Comparison of ENCODE assay signal across 18 cellular contexts in genomic region chr6:130927305-130927704, GRCh38.
A peak's percentile ranks its signal among the peaks of the same experiment; 100 is the strongest.
DNase-seq lines count a peak whose midpoint lies in the region; FAIRE-seq and TF ChIP-seq lines count a peak whose summit lies in the region.
"Had no signal": no experiment of that assay in that cellular context is flagged by ENCODE, and none has a peak within 500 bp of the region (broad histone marks: within the 10 kb centered on the region; RNA-seq: fewer than 3 reads in every experiment).

No MANE protein-coding gene starts in this region.

- no peaks in the 10 kb centered on the region for H3K9me3 ChIP-seq in H1 (ENCODE audit: insufficient read depth in 2 of 2, low read depth in 1 of 2, low read length in 1 of 2)
- H3K9me3 ChIP-seq in small intestine (ENCODE audit: control insufficient read depth, low read depth): no peaks in the 10 kb centered on the region
- no peaks in the 10 kb centered on the region for H3K9me3 ChIP-seq in testis
- H3K9me3 ChIP-seq: HAP-1, tibial nerve had no signal

- no peak overlapping the region for H4K91ac ChIP-seq in H1 (replicated peaks; ENCODE audit: insufficient read length, low read length)

- no peaks in the 10 kb centered on the region for H3K4me1 ChIP-seq in H1 (replicated peaks in 1 of 4; ENCODE audit: control insufficient read depth in 3 of 4, insufficient read depth in 4 of 4, low read length in 3 of 4)
- no peaks in the 10 kb centered on the region for H3K4me1 ChIP-seq in small intestine (ENCODE audit: control insufficient read depth in 2 of 2, insufficient read depth in 1 of 2, low read depth in 1 of 2, low read length in 1 of 2)
- H3K4me1 ChIP-seq in testis: peaks cover 6% of the 10 kb centered on the region

- no peak overlapping the region for H3K4ac ChIP-seq in H1 (replicated peaks; ENCODE audit: insufficient read length, low read depth, low read length)

- TF ChIP-seq RAD21 in H1 (IDR thresholded peaks at IDR 0.05 in 1 of 2, conservative IDR thresholded peaks at IDR 0.05 in 1 of 2; ENCODE audit: low read depth in 2 of 2, low read length in 2 of 2): no peak

- DNase-seq in NCI-H748 (lab: John Stamatoyannopoulos, UW; ENCODE audit: unreplicated experiment) (peak; percentile 7), NCI-H748 treated with DMSO at 0.1 percent for 48 hours (lab: John Stamatoyannopoulos, UW) (no peak), NCI-H146 treated with DMSO at 0.1 percent for 48 hours (lab: John Stamatoyannopoulos, UW; ENCODE audit: unreplicated experiment) (peak; percentile 95), H1 (ENCODE audit: low read depth in 1 of 2, low spot score in 2 of 2) (no peak), small intestine (peak; percentile 65), testis (no peak)
- no peak for DNase-seq in activated effector memory CD4-positive, alpha-beta T cell treated with Interleukin-2 at 50 U/mL for 16 hours
- no peak for DNase-seq in stimulated activated naive CD4-positive, alpha-beta T cell (lab: John Stamatoyannopoulos, UW)
- DNase-seq: activated gamma-delta T cell treated with Interleukin-2 at 50 U/mL for 16 hours, erythroblast, GF-D8, NCI-H1694 treated with DMSO at 0.1 percent for 48 hours, NCI-H510A had no signal

- no peak overlapping the region for H3K27ac ChIP-seq in H1 (ENCODE audit: low read depth, low read length)
- no peak overlapping the region for H3K27ac ChIP-seq in small intestine (ENCODE audit: low read depth in 1 of 2, low read length in 1 of 2)
- H3K27ac ChIP-seq in testis: no peak overlapping the region

- H3K27me3 ChIP-seq in H1 (replicated peaks in 1 of 4; ENCODE audit: control insufficient read depth in 3 of 4, extremely low read depth in 1 of 4, insufficient read depth in 3 of 4, low read length in 3 of 4) (no peaks in the 10 kb centered on the region), small intestine (ENCODE audit: control insufficient read depth in 2 of 2, insufficient read depth in 2 of 2, low read length in 2 of 2) (no peaks in the 10 kb centered on the region), testis (no peaks in the 10 kb centered on the region)
- H3K27me3 ChIP-seq: tibial nerve had no signal

- TF ChIP-seq CTCF in H1 (IDR thresholded peaks at IDR 0.05; ENCODE audit: control extremely low read depth in 1 of 3, insufficient read depth in 1 of 3, low read depth in 1 of 3, low read length in 3 of 3): no peak
- TF ChIP-seq CTCF in testis (IDR thresholded peaks at IDR 0.05): no peak

- H3K79me2 ChIP-seq in H1 (ENCODE audit: control insufficient read depth in 1 of 2, insufficient read depth in 2 of 2, low read length in 2 of 2): 0 out of 4 replicates have a peak, but pooled peaks cover 0 to 11% of the 10 kb centered on the region in 2 experiments

- H4K5ac ChIP-seq in H1 (ENCODE audit: insufficient read length, low read depth, low read length): no peak overlapping the region

- H3K4me3 ChIP-seq in H1 (ENCODE audit: extremely low read depth in 1 of 4, insufficient read depth in 2 of 4, low read depth in 3 of 4, low read length in 4 of 4) (no peak overlapping the region), small intestine (ENCODE audit: low read depth in 1 of 2, low read length in 2 of 2) (no peak overlapping the region), testis (no peak overlapping the region)
- H3K4me3 ChIP-seq: HAP-1, tibial nerve had no signal

- no peak overlapping the region for H3K4me2 ChIP-seq in H1 (ENCODE audit: insufficient read depth in 1 of 2, low read depth in 2 of 2, low read length in 2 of 2)

- H2AFZ ChIP-seq in H1 (ENCODE audit: low read length): no peak overlapping the region

- H2BK5ac ChIP-seq in H1 (ENCODE audit: low read depth, low read length): no peak overlapping the region

- no peak overlapping the region for H3K14ac ChIP-seq in H1 (ENCODE audit: insufficient read length)

- no peaks in the 10 kb centered on the region for H4K20me1 ChIP-seq in H1 (replicated peaks in 1 of 2; ENCODE audit: control insufficient read depth in 1 of 2, insufficient read depth in 2 of 2, low read length in 2 of 2)

- intact Hi-C loops in testis (cut with DNase I; ENCODE audit: low total_unique reads): no loop called here

- H2BK12ac ChIP-seq in H1 (ENCODE audit: low read depth, low read length): no peak overlapping the region

- TF ChIP-seq EP300 in H1 (IDR thresholded peaks at IDR 0.05; ENCODE audit: borderline replicate concordance in 1 of 2, low read depth in 2 of 2, low read length in 2 of 2): no peak

- no peak overlapping the region for H3K23ac ChIP-seq in H1 (ENCODE audit: insufficient read length)

- H3K18ac ChIP-seq in H1 (ENCODE audit: extremely low read depth, low read length): no peak overlapping the region

- H3K9ac ChIP-seq in H1 (replicated peaks in 1 of 4; ENCODE audit: extremely low read depth in 1 of 4, low read depth in 3 of 4, low read length in 3 of 4): no peak overlapping the region

- no peak overlapping the region for H2BK15ac ChIP-seq in H1 (ENCODE audit: low read length)

- peaks cover 2% of the 10 kb centered on the region; the same call in 1 of the 2 replicates for H3K23me2 ChIP-seq in H1 (ENCODE audit: low read depth, low read length)

- POLR2A ChIA-PET in H1 (lab: Charles Lee; ENCODE audit: partially characterized antibody): interaction anchor here (0.6 kb wide), 1 partner anchor 13 kb away, joined by 3 read pairs; no protein-coding TSS in a partner anchor

- H3K79me1 ChIP-seq in H1 (ENCODE audit: low read depth, low read length): no peaks in the 10 kb centered on the region

- no peak overlapping the region for H3K56ac ChIP-seq in H1 (replicated peaks; ENCODE audit: insufficient read length, low read depth, low read length)

- TF ChIP-seq POLR2A in H1 (IDR thresholded peaks at IDR 0.05; ENCODE audit: control extremely low read depth in 1 of 2, low read depth in 2 of 2, low read length in 2 of 2): no peak
- TF ChIP-seq POLR2A in testis (IDR thresholded peaks at IDR 0.05): no peak

- H3K36me3 ChIP-seq in H1 (ENCODE audit: control insufficient read depth in 2 of 4, insufficient read depth in 4 of 4, low read length in 3 of 4): no peaks in the 10 kb centered on the region; a peak in 1 of 8 replicates
- no peaks in the 10 kb centered on the region for H3K36me3 ChIP-seq in small intestine (ENCODE audit: control insufficient read depth in 2 of 2, insufficient read depth in 2 of 2, low read length in 2 of 2)
- no peaks in the 10 kb centered on the region for H3K36me3 ChIP-seq in testis (ENCODE audit: low read depth, missing control alignments)
- H3K36me3 ChIP-seq: HAP-1, tibial nerve had no signal

- H2BK20ac ChIP-seq in H1 (ENCODE audit: low read length): no peak overlapping the region

- CTCF ChIA-PET in H1 (lab: Charles Lee; ENCODE audit: partially characterized antibody): interaction anchor here (0.7 to 1.8 kb wide), 3 partner anchors 9 to 42 kb away, joined by 3 to 5 read pairs (median 3); no protein-coding TSS in a partner anchor

- no peak overlapping the region for H2BK120ac ChIP-seq in H1 (replicated peaks; ENCODE audit: low read depth, low read length)

- FAIRE-seq in H1 (lab: Jason Lieb, UNC) (no peak), small intestine (lab: Jason Lieb, UNC) (no peak)
- FAIRE-seq: A204.1, colon, islet of Langerhans had no signal

- H2AK5ac ChIP-seq in H1 (ENCODE audit: low read depth, low read length): no peak overlapping the region

- 77% methylated on average over 2 of the region's 2 CpGs; no CpG with 5 or more reads in 1 of the 2 experiments for WGBS in H1 (ENCODE audit: extremely low coverage in 1 of 2, insufficient coverage in 1 of 2, insufficient read length in 1 of 2, insufficient replicate concordance in 2 of 2, low coverage in 1 of 2, low lambda C conversion rate in 2 of 2, missing lambda C conversion rate in 1 of 2), 2 experiments
- WGBS in small intestine, 3 donors: 17 to 61% (median 34%) methylated on average over 2 of the region's 2 CpGs
- WGBS in testis, 2 donors: 73 to 90% methylated on average over 2 of the region's 2 CpGs

- H4K8ac ChIP-seq in H1 (ENCODE audit: extremely low read depth, insufficient read depth, low read length): no peak overlapping the region

TF ChIP-seq in H1, 55 proteins besides CTCF, POLR2A, EP300 and RAD21:
- no peak for TF ChIP-seq RBBP5 (IDR thresholded peaks at IDR 0.05; ENCODE audit: borderline replicate concordance, low read depth, low read length)
- peak; percentile 70; the same call in 1 of the 2 replicates for TF ChIP-seq JUND (IDR thresholded peaks at IDR 0.05; ENCODE audit: low read length)

Comparison
In these comparisons a context has a peak if more than half of its experiments do, and no peak if none do; other contexts are left out.
1. DNase-seq: peak in NCI-H748 (single experiment), NCI-H146 treated with DMSO at 0.1 percent for 48 hours (single experiment) and small intestine (single experiment); none in NCI-H748 treated with DMSO at 0.1 percent for 48 hours (single experiment), H1 (0 of 2), activated effector memory CD4-positive, alpha-beta T cell treated with Interleukin-2 at 50 U/mL for 16 hours (single experiment), stimulated activated naive CD4-positive, alpha-beta T cell (0 of 6) and testis (single experiment).